Comparison of ENCODE assay signal across 8 cellular contexts in the genomic region with DNA sequence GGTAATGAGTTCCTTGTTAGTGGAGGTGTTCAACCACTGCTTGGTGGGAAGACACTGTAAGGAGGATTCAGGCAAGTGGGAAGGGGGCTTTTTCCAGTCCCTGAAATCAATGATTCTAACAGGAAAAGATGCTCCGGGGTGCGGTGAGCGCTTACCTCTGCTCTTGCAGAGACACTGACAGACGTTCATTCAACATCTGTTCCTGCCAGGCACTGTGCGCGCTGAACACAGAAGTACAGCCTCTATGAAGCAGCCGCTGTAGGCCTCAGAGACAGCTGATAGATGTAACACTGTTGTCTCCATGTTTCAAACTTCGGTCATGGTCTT. TPM values are rescaled to one million over a fixed set of nuclear protein-coding genes. Genes with fewer than 3 reads are reported as not detected.
DNase-seq lines count a peak whose midpoint lies in the region; ATAC-seq, FAIRE-seq and TF ChIP-seq lines count a peak whose summit lies in the region.

No MANE protein-coding gene starts in this region.

- no peaks in the 10 kb centered on the region for H4K20me1 ChIP-seq in GM23338 (replicated peaks; ENCODE audit: insufficient read depth)

- DNase-seq in GM23338 (ENCODE audit: low spot score) (no peak), WTC11 (ENCODE audit: low spot score) (no peak), fibroblast of pulmonary artery (ENCODE audit: low read depth) (no peak), HTR-8/SVneo (ENCODE audit: insufficient read length, low spot score) (no peak)
- DNase-seq in stimulated activated CD8-positive, alpha-beta memory T cell treated with anti-CD3 and anti-CD28 coated beads, Interleukin-4, amount 100 ng/mL, for 48 hours: no peak

- H3K27me3 Mint-ChIP-seq in GM23338 (ENCODE audit: insufficient read depth, low read depth, poor library complexity): peaks cover 43% of the 10 kb centered on the region
- peaks cover 63% of the 10 kb centered on the region for H3K27me3 Mint-ChIP-seq in WTC11 (ENCODE audit: low read depth)

- no peak overlapping the region for H3K9ac ChIP-seq in rectal smooth muscle tissue (ENCODE audit: low read length)

- no peaks in the 10 kb centered on the region for H3K9me2 ChIP-seq in GM23338 (ENCODE audit: insufficient read depth)

- no peak for FAIRE-seq in HTR-8/SVneo (lab: Jason Lieb, UNC)

- H3K36me3 Mint-ChIP-seq in GM23338 (ENCODE audit: low read depth) (peaks cover 3% of the 10 kb centered on the region; the same call in 1 of the 3 replicates), WTC11 (no peaks in the 10 kb centered on the region; the same call in 1 of the 2 replicates)

- no peak overlapping the region for H3K27ac Mint-ChIP-seq in GM23338
- no peak overlapping the region for H3K27ac Mint-ChIP-seq in WTC11

- CTCF ChIA-PET in WTC11 (lab: Charles Lee): interaction anchor here (0.6 kb wide), 1 partner anchor 126 kb away, joined by 3 read pairs; no protein-coding TSS in a partner anchor

- H3K27ac ChIP-seq in GM23338 (ENCODE audit: low read depth): no peak overlapping the region
- peak overlapping the region; percentile 82 for H3K27ac ChIP-seq in rectal smooth muscle tissue (ENCODE audit: low read depth, low read length)

- POLR2A ChIA-PET in WTC11 (lab: Charles Lee): no interaction called here

- H2AFZ ChIP-seq in GM23338: peak overlapping the region; percentile 81; the same call in 1 of the 2 replicates

- H3K36me3 ChIP-seq in GM23338 (ENCODE audit: insufficient read depth) (no peaks in the 10 kb centered on the region), rectal smooth muscle tissue (ENCODE audit: control insufficient read depth, insufficient read depth, low read length) (no peaks in the 10 kb centered on the region)

- ATAC-seq in GM23338 (no peak), WTC11 (no peak), HG02840 (IDR thresholded peaks at IDR 0.05; ENCODE audit: low FRiP score, unreplicated experiment) (no peak), HG02623 (IDR thresholded peaks at IDR 0.05; ENCODE audit: unreplicated experiment) (no peak)

- H3K79me2 ChIP-seq in GM23338 (replicated peaks; ENCODE audit: insufficient read depth): no peaks in the 10 kb centered on the region

- no peaks in the 10 kb centered on the region for H3F3A ChIP-seq in GM23338 (replicated peaks; ENCODE audit: low read depth)

- H3K4me3 Mint-ChIP-seq in GM23338 (peak overlapping the region; percentile 79), WTC11 (peak overlapping the region; percentile 72)

- TF ChIP-seq CTCF in GM23338 (conservative IDR thresholded peaks at IDR 0.05; ENCODE audit: low read depth in 2 of 2) (no peak), WTC11 (IDR thresholded peaks at IDR 0.05) (no peak), fibroblast of pulmonary artery (IDR thresholded peaks at IDR 0.05; ENCODE audit: low read length, missing control alignments) (no peak)

- H3K4me1 Mint-ChIP-seq in GM23338 (peaks cover 2% of the 10 kb centered on the region), WTC11 (peaks cover 6% of the 10 kb centered on the region; the same call in 1 of the 2 replicates)

- H3K4me1 ChIP-seq in GM23338 (ENCODE audit: insufficient read depth) (peaks cover 6% of the 10 kb centered on the region), rectal smooth muscle tissue (ENCODE audit: control insufficient read depth, insufficient read depth, low read length) (peaks cover 3% of the 10 kb centered on the region)

- H3K4me3 ChIP-seq in GM23338: peak overlapping the region; percentile 73
- peak overlapping the region; percentile 63 for H3K4me3 ChIP-seq in fibroblast of pulmonary artery (replicated peaks; ENCODE audit: low read depth, low read length)
- peak overlapping the region; percentile 67 for H3K4me3 ChIP-seq in rectal smooth muscle tissue (ENCODE audit: low read length)

- no peak overlapping the region for H3K4me2 ChIP-seq in GM23338

- H3K27me3 ChIP-seq in GM23338 (ENCODE audit: insufficient read depth) (peaks cover 60% of the 10 kb centered on the region), rectal smooth muscle tissue (ENCODE audit: control insufficient read depth, insufficient read depth, low read length) (no peaks in the 10 kb centered on the region)

- H3K9me3 Mint-ChIP-seq in GM23338 (no peaks in the 10 kb centered on the region), WTC11 (no peaks in the 10 kb centered on the region)

TF ChIP-seq in GM23338, 12 proteins besides CTCF, POLR2A, EP300 and RAD21 (continues in another document):
- TF ChIP-seq, protein P1, sequence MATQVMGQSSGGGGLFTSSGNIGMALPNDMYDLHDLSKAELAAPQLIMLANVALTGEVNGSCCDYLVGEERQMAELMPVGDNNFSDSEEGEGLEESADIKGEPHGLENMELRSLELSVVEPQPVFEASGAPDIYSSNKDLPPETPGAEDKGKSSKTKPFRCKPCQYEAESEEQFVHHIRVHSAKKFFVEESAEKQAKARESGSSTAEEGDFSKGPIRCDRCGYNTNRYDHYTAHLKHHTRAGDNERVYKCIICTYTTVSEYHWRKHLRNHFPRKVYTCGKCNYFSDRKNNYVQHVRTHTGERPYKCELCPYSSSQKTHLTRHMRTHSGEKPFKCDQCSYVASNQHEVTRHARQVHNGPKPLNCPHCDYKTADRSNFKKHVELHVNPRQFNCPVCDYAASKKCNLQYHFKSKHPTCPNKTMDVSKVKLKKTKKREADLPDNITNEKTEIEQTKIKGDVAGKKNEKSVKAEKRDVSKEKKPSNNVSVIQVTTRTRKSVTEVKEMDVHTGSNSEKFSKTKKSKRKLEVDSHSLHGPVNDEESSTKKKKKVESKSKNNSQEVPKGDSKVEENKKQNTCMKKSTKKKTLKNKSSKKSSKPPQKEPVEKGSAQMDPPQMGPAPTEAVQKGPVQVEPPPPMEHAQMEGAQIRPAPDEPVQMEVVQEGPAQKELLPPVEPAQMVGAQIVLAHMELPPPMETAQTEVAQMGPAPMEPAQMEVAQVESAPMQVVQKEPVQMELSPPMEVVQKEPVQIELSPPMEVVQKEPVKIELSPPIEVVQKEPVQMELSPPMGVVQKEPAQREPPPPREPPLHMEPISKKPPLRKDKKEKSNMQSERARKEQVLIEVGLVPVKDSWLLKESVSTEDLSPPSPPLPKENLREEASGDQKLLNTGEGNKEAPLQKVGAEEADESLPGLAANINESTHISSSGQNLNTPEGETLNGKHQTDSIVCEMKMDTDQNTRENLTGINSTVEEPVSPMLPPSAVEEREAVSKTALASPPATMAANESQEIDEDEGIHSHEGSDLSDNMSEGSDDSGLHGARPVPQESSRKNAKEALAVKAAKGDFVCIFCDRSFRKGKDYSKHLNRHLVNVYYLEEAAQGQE (IDR thresholded peaks at IDR 0.05; ENCODE audit: unreplicated experiment): no peak
- TF ChIP-seq POLR2AphosphoS5 (IDR thresholded peaks at IDR 0.05; ENCODE audit: low read depth) (no peak), ZNF114 (CRISPR knock-in tag; IDR thresholded peaks at IDR 0.05) (no peak), NANOG (IDR thresholded peaks at IDR 0.05; ENCODE audit: borderline replicate concordance) (no peak)

TF ChIP-seq in WTC11, 78 proteins besides CTCF, POLR2A, EP300 and RAD21 (continues in another document):
- TF ChIP-seq, protein P2, sequence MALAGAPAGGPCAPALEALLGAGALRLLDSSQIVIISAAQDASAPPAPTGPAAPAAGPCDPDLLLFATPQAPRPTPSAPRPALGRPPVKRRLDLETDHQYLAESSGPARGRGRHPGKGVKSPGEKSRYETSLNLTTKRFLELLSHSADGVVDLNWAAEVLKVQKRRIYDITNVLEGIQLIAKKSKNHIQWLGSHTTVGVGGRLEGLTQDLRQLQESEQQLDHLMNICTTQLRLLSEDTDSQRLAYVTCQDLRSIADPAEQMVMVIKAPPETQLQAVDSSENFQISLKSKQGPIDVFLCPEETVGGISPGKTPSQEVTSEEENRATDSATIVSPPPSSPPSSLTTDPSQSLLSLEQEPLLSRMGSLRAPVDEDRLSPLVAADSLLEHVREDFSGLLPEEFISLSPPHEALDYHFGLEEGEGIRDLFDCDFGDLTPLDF (CRISPR knock-in tag; IDR thresholded peaks at IDR 0.05): no peak
- TF ChIP-seq, protein P3, sequence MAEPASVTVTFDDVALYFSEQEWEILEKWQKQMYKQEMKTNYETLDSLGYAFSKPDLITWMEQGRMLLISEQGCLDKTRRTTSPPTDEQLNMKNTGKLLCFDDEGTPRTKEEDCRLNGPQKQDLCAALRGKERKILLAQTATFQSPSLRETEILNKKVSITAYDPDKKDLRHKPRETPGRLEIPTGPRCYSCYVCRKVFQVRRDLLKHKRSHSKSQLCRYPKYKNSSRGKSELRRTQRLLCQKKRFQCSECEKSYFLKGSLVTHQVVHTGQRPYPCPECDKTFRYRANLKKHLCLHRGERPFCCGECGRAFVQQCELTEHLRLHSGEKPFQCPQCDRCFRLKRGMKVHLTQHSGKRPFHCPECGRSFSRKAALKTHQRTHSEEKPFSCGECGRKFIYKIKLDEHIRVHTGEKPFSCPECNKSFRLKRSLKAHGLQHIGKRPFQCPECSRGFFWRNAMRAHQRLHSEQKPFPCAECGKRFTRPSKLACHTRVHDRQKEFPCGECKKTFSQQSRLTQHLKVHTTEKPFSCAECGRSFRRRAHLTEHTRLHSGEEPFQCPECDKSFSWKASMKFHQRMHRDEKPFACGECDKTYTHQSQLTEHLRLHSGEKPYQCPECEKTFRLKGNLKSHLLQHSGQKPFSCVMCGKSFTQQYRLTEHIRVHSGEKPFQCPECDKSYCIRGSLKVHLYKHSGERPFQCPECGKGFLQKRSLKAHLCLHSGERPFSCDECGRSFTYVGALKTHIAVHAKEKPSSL (CRISPR knock-in tag; conservative IDR thresholded peaks at IDR 0.05): no peak
- TF ChIP-seq, protein P4, sequence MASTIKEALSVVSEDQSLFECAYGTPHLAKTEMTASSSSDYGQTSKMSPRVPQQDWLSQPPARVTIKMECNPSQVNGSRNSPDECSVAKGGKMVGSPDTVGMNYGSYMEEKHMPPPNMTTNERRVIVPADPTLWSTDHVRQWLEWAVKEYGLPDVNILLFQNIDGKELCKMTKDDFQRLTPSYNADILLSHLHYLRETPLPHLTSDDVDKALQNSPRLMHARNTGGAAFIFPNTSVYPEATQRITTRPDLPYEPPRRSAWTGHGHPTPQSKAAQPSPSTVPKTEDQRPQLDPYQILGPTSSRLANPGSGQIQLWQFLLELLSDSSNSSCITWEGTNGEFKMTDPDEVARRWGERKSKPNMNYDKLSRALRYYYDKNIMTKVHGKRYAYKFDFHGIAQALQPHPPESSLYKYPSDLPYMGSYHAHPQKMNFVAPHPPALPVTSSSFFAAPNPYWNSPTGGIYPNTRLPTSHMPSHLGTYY (CRISPR knock-in tag; IDR thresholded peaks at IDR 0.05): no peak
- TF ChIP-seq NR2C2 (CRISPR knock-in tag; IDR thresholded peaks at IDR 0.05): no peak

RNA-seq across cellular contexts. Expression of a gene that starts 0.7 kb away (rescaled TPM):
- total RNA-seq in GM23338 (2014; rRNA removed; shearing (Covaris generic)): 0.14 TPM in 1 of 2 replicates, not detected in the other
- polyA plus RNA-seq in GM23338 (2016; fragmentation: Nextera tagmentation; extraction: Ambion mirVana): 0.06 TPM in 1 of 2 replicates, not detected in the other
- 0.21 to 0.62 TPM (median 0.39 TPM) in 3 replicates for total RNA-seq in WTC11 (2021)

RNA-seq across cellular contexts. Expression of a gene that starts 40.2 kb away (rescaled TPM):
- total RNA-seq in GM23338 (2014; rRNA removed; shearing (Covaris generic)): not detected in 2 replicates
- polyA plus RNA-seq in GM23338 (2016; fragmentation: Nextera tagmentation; extraction: Ambion mirVana): not detected in 2 replicates
- not detected in 3 replicates for total RNA-seq in WTC11 (2021)
